In genomic region chr17:67311551-67311950, GRCh38 we compare ENCODE assay signal across 14 cellular contexts.
"Had no signal": no experiment of that assay in that cellular context is flagged by ENCODE, and none has a peak within 500 bp of the region (broad histone marks: within the 10 kb centered on the region; RNA-seq: fewer than 3 reads in every experiment).

No MANE protein-coding gene starts in this region.

- ATAC-seq: activated CD8-positive, alpha-beta T cell treated with anti-CD3 and anti-CD28 coated beads, Interleukin-2, amount 10 ng/mL, durations not matched to agents 7 days and 5 days; activated naive CD8-positive, alpha-beta T cell treated with anti-CD3 and anti-CD28 coated beads, Interleukin-2, amount 50 U/mL, for 24 hours had no signal

- H3K36me3 Mint-ChIP-seq: mesothelial cell of epicardium had no signal

- H3K4me3 Mint-ChIP-seq: activated CD8-positive, alpha-beta T cell treated with anti-CD3 and anti-CD28 coated beads, Interleukin-2, amount 10 ng/mL, durations not matched to agents 7 days and 5 days; activated naive CD8-positive, alpha-beta T cell treated with anti-CD3 and anti-CD28 coated beads, Interleukin-2, amount 50 U/mL, for 24 hours; activated T-helper 1 cell treated with anti-CD3 and anti-CD28 coated beads, Interleukin-12 subunit alpha, Interleukin-12 subunit beta, Interleukin-2, Interleukin-4 antibody, amounts not matched to agents 30 ng/mL and 10 ng/mL and 1 ng/mL, durations not matched to agents 14 hours and 24 hours and 36 hours; mesothelial cell of epicardium; neural crest cell had no signal

- H3K27ac ChIP-seq: skin epidermis, stomach, uterus had no signal

- FAIRE-seq: astrocyte, frontal cortex, keratinocyte had no signal

- DNase-seq: activated CD4-positive, alpha-beta T cell treated with anti-CD3 and anti-CD28 coated beads for 48 hours; activated CD8-positive, alpha-beta T cell treated with anti-CD3 and anti-CD28 coated beads, Interleukin-2, amount 10 ng/mL, durations not matched to agents 7 days and 5 days; activated naive CD4-positive, alpha-beta T cell; activated naive CD8-positive, alpha-beta T cell treated with anti-CD3 and anti-CD28 coated beads, Interleukin-2, amount 50 U/mL, for 24 hours; stomach; uterus had no signal

- H3K27me3 ChIP-seq: heart left ventricle, stomach, uterus had no signal

- H3K27ac Mint-ChIP-seq: activated CD8-positive, alpha-beta T cell treated with anti-CD3 and anti-CD28 coated beads, Interleukin-2, amount 10 ng/mL, durations not matched to agents 7 days and 5 days; activated naive CD8-positive, alpha-beta T cell treated with anti-CD3 and anti-CD28 coated beads, Interleukin-2, amount 50 U/mL, for 24 hours; activated T-helper 1 cell treated with anti-CD3 and anti-CD28 coated beads, Interleukin-12 subunit alpha, Interleukin-12 subunit beta, Interleukin-2, Interleukin-4 antibody, amounts not matched to agents 30 ng/mL and 10 ng/mL and 1 ng/mL, durations not matched to agents 14 hours and 24 hours and 36 hours; mesothelial cell of epicardium had no signal

- H3K9me3 ChIP-seq: heart left ventricle, stomach, uterus had no signal

- H3K27me3 Mint-ChIP-seq: activated naive CD8-positive, alpha-beta T cell treated with anti-CD3 and anti-CD28 coated beads, Interleukin-2, amount 50 U/mL, for 24 hours had no signal

- H3K4me1 ChIP-seq: stomach, uterus had no signal

- H3K9me3 Mint-ChIP-seq: activated naive CD8-positive, alpha-beta T cell treated with anti-CD3 and anti-CD28 coated beads, Interleukin-2, amount 50 U/mL, for 24 hours; activated T-helper 1 cell treated with anti-CD3 and anti-CD28 coated beads, Interleukin-12 subunit alpha, Interleukin-12 subunit beta, Interleukin-2, Interleukin-4 antibody, amounts not matched to agents 30 ng/mL and 10 ng/mL and 1 ng/mL, durations not matched to agents 14 hours and 24 hours and 36 hours; mesothelial cell of epicardium; neural crest cell had no signal

- H3K4me1 Mint-ChIP-seq: activated naive CD8-positive, alpha-beta T cell treated with anti-CD3 and anti-CD28 coated beads, Interleukin-2, amount 50 U/mL, for 24 hours; mesothelial cell of epicardium; neural crest cell had no signal

- H3K4me3 ChIP-seq: skin epidermis, stomach, uterus had no signal

- H3K36me3 ChIP-seq: heart left ventricle, stomach, uterus had no signal
